ENCODE assay signal across 8 cellular contexts in the genomic region with DNA sequence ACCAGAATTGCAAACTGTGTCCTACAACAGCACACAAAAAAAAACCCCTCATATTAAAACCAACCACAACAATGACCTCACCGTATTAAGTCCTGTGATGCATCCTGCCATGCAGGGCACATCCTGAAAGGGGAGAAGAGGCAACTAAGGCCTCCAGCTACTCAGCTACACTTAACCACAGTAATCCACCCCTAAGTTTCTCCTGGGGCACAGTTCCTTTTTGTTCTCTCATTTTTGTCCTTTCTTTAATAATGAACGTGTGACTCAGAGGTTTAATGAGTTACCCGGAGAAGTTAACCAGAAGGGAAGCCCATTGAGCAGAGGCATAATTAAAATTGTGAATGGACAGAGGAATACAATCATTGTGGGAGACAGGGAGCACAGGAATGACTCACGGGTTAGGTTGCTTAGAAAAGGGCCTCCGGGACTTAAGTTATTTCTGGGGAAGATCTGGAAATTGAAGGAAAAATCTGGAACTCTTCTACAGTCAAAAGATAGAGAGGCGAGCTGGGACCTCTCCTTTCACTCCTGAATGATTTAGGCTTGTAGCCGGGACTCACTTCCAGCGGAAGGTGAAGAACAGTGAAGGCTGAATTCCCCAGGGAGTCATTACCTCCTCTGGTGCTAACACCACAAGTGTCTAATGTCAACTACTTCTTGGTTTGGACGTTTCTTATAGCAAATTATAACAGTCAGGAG. TPM values are rescaled to one million over a fixed set of nuclear protein-coding genes. Genes with fewer than 3 reads are reported as not detected.
DNase-seq lines count a peak whose midpoint lies in the region; ATAC-seq lines count a peak whose summit lies in the region.

No MANE protein-coding gene starts in this region.

- ATAC-seq in GM18511 (IDR thresholded peaks at IDR 0.05; ENCODE audit: unreplicated experiment) (peak; percentile 90), HG02763 (IDR thresholded peaks at IDR 0.05; ENCODE audit: unreplicated experiment) (peak; percentile 58), GM19328 (IDR thresholded peaks at IDR 0.05; ENCODE audit: unreplicated experiment) (no peak)

- DNase-seq in NOMO-1 treated with DMSO at 0.1 percent for 48 hours (lab: John Stamatoyannopoulos, UW; ENCODE audit: unreplicated experiment) (peak; percentile 85), fibroblast of peridontal ligament (ENCODE audit: extremely low read depth) (peak; percentile 79), cerebellum (ENCODE audit: low spot score) (no peak), NCI-H1092 treated with DMSO at 0.1 percent for 48 hours (lab: John Stamatoyannopoulos, UW) (no peak), NCI-H524 (lab: John Stamatoyannopoulos, UW) (no peak)

RNA-seq across cellular contexts. Expression of gene HIVEP3, which starts 36.9 kb away (rescaled TPM):
- total RNA-seq in cerebellum: 18.2 TPM

Comparison
In these comparisons a context has a peak if more than half of its experiments do, and no peak if none do; other contexts are left out.
1. DNase-seq: peak in NOMO-1 treated with DMSO at 0.1 percent for 48 hours (single experiment) and fibroblast of peridontal ligament (single experiment); none in cerebellum (single experiment), NCI-H1092 treated with DMSO at 0.1 percent for 48 hours (single experiment) and NCI-H524 (0 of 2).